Comparison of ENCODE assay signal across 1 cellular context in the genomic region with DNA sequence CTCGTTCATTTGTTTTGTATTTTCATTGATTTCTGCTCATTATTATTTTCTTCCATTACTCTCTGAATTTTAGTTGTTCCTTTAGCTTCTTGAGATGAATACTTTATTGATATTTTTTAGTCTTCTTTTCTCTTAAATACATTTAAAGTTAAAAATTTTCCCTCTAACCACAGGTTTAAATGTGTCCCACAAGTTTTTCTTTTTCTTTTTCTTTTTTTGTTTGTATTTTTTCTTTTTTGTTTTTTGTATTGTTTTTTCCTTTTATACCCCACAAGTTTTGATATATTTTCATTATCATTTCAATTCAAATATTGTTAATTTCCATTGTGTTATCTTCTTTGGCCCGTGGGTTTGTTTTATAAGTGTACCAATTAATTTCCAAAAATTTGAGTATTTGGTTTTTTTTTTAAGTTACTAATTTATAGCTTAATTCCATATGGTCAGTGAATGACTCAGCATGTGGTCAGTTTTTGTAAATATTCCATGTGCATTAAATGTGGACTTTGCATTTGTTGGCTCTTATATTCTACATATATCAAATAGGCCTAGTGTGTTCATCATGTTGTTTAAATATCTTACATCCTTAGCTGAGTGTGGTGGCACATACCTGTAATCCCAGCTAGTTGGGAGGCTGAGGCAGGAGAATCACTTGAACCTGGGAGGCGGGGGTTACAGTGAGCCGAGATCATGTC.
TF ChIP-seq lines count a peak whose summit lies in the region.

No MANE protein-coding gene starts in this region.

TF ChIP-seq in HepG2, 621 proteins besides CTCF, POLR2A, EP300 and RAD21:
- TF ChIP-seq ZNF143 (CRISPR knock-in tag; IDR thresholded peaks at IDR 0.05), result no peak
- peak; percentile 16 to 35; a peak in 3 of 4 replicates for TF ChIP-seq MAFK (conservative IDR thresholded peaks at IDR 0.05 in 1 of 2, IDR thresholded peaks at IDR 0.05 in 1 of 2; ENCODE audit: low read length in 2 of 2)
- no peak for TF ChIP-seq HDAC2 (CRISPR knock-in tag; IDR thresholded peaks at IDR 0.05)
- TF ChIP-seq ZBTB20 (CRISPR knock-in tag; IDR thresholded peaks at IDR 0.05; ENCODE audit: borderline replicate concordance, low read depth), result peak; percentile 29; the same call in 1 of the 2 replicates
- no peak for TF ChIP-seq ELF4 (CRISPR knock-in tag; IDR thresholded peaks at IDR 0.05; ENCODE audit: borderline replicate concordance)
- TF ChIP-seq GATAD2A (CRISPR knock-in tag; IDR thresholded peaks at IDR 0.05), result 0 out of 2 replicates have a peak, but pooled peaks have one; percentile 22
- TF ChIP-seq ASH2L (IDR thresholded peaks at IDR 0.05; ENCODE audit: insufficient read length, low read depth, low read length), result peak; percentile 18
- TF ChIP-seq NFE2L2 (IDR thresholded peaks at IDR 0.05; ENCODE audit: low read length), result peak; percentile 90
- TF ChIP-seq PCBP1 (IDR thresholded peaks at IDR 0.05; ENCODE audit: borderline replicate concordance, low read depth, low read length), result no peak
- no peak for TF ChIP-seq SP1 (IDR thresholded peaks at IDR 0.05)
- no peak for TF ChIP-seq SP1 (CRISPR knock-in tag; IDR thresholded peaks at IDR 0.05)
- TF ChIP-seq NBN (conservative IDR thresholded peaks at IDR 0.05), result no peak
- TF ChIP-seq, protein P1, sequence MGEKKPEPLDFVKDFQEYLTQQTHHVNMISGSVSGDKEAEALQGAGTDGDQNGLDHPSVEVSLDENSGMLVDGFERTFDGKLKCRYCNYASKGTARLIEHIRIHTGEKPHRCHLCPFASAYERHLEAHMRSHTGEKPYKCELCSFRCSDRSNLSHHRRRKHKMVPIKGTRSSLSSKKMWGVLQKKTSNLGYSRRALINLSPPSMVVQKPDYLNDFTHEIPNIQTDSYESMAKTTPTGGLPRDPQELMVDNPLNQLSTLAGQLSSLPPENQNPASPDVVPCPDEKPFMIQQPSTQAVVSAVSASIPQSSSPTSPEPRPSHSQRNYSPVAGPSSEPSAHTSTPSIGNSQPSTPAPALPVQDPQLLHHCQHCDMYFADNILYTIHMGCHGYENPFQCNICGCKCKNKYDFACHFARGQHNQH (CRISPR knock-in tag; IDR thresholded peaks at IDR 0.05), result no peak
- TF ChIP-seq PRMT3 (CRISPR knock-in tag; IDR thresholded peaks at IDR 0.05; ENCODE audit: borderline replicate concordance, low read depth), result no peak
- no peak for TF ChIP-seq HNRNPLL (IDR thresholded peaks at IDR 0.05; ENCODE audit: low read depth, low read length, poor library complexity, severe bottlenecking)
- TF ChIP-seq, protein P2, sequence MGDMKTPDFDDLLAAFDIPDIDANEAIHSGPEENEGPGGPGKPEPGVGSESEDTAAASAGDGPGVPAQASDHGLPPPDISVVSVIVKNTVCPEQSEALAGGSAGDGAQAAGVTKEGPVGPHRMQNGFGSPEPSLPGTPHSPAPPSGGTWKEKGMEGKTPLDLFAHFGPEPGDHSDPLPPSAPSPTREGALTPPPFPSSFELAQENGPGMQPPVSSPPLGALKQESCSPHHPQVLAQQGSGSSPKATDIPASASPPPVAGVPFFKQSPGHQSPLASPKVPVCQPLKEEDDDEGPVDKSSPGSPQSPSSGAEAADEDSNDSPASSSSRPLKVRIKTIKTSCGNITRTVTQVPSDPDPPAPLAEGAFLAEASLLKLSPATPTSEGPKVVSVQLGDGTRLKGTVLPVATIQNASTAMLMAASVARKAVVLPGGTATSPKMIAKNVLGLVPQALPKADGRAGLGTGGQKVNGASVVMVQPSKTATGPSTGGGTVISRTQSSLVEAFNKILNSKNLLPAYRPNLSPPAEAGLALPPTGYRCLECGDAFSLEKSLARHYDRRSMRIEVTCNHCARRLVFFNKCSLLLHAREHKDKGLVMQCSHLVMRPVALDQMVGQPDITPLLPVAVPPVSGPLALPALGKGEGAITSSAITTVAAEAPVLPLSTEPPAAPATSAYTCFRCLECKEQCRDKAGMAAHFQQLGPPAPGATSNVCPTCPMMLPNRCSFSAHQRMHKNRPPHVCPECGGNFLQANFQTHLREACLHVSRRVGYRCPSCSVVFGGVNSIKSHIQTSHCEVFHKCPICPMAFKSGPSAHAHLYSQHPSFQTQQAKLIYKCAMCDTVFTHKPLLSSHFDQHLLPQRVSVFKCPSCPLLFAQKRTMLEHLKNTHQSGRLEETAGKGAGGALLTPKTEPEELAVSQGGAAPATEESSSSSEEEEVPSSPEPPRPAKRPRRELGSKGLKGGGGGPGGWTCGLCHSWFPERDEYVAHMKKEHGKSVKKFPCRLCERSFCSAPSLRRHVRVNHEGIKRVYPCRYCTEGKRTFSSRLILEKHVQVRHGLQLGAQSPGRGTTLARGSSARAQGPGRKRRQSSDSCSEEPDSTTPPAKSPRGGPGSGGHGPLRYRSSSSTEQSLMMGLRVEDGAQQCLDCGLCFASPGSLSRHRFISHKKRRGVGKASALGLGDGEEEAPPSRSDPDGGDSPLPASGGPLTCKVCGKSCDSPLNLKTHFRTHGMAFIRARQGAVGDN (CRISPR knock-in tag; IDR thresholded peaks at IDR 0.05), result no peak
- TF ChIP-seq, protein P3, sequence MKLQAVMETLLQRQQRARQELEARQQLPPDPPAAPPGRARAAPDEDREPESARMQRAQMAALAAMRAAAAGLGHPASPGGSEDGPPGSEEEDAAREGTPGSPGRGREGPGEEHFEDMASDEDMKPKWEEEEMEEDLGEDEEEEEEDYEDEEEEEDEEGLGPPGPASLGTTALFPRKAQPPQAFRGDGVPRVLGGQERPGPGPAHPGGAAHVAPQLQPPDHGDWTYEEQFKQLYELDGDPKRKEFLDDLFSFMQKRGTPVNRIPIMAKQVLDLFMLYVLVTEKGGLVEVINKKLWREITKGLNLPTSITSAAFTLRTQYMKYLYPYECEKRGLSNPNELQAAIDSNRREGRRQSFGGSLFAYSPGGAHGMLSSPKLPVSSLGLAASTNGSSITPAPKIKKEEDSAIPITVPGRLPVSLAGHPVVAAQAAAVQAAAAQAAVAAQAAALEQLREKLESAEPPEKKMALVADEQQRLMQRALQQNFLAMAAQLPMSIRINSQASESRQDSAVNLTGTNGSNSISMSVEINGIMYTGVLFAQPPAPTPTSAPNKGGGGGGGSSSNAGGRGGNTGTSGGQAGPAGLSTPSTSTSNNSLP (IDR thresholded peaks at IDR 0.05; ENCODE audit: low read depth, low read length), result peak; percentile 73; the same call in 1 of the 2 replicates
- no peak for TF ChIP-seq ZNF564 (CRISPR knock-in tag; IDR thresholded peaks at IDR 0.05)
- no peak for TF ChIP-seq CBX1 (IDR thresholded peaks at IDR 0.05; ENCODE audit: low read depth)
